Comparison of ENCODE assay signal across 8 cellular contexts in genomic region chr17:4555863-4556646, GRCh38. TPM values are rescaled to one million over a fixed set of nuclear protein-coding genes. Genes with fewer than 3 reads are reported as not detected.
A peak's percentile ranks its signal among the peaks of the same experiment; 100 is the strongest.
DNase-seq lines count a peak whose midpoint lies in the region; ATAC-seq, FAIRE-seq and TF ChIP-seq lines count a peak whose summit lies in the region.

No MANE protein-coding gene starts in this region.

- H3K27ac ChIP-seq in HCT116 (ENCODE audit: low read depth, low read length) = peak overlapping the region; percentile 71
- H3K27ac ChIP-seq in right cardiac atrium (ENCODE audit: low read length) = peak overlapping the region; percentile 71
- H3K27ac ChIP-seq in small intestine (ENCODE audit: low read depth in 1 of 2, low read length in 1 of 2) = peak overlapping the region; percentile 76 to 85

- no peak overlapping the region for H2AFZ ChIP-seq in HCT116 (ENCODE audit: low read depth, low read length, poor library complexity, severe bottlenecking)

- intact Hi-C loops in HCT116 (cut with micrococcal nuclease) = no loop called here
- intact Hi-C loops in right cardiac atrium (cut with DNase I) = loop anchor here in 1 of 4 donors (5.0 kb wide), 1 partner anchor 134 kb away; no protein-coding TSS in a partner anchor

- H3K4me2 ChIP-seq in HCT116 (ENCODE audit: low read length) = peak overlapping the region; percentile 92

- no peaks in the 10 kb centered on the region for H3K9me2 ChIP-seq in HCT116 (ENCODE audit: insufficient read depth)

- DNase-seq in HCT116 (ENCODE audit: low read depth, low spot score) (no peak), right cardiac atrium (peak in 2 of 3 donors; percentile 31 to 42), small intestine (no peak), NOMO-1 (lab: John Stamatoyannopoulos, UW; ENCODE audit: unreplicated experiment in 2 of 2) (no peak), SHP77 treated with DMSO at 0.1 percent for 48 hours (lab: John Stamatoyannopoulos, UW) (no peak)

- no peak for TF ChIP-seq CTCF in HCT116 (IDR thresholded peaks at IDR 0.05 in 2 of 3, conservative IDR thresholded peaks at IDR 0.05 in 1 of 3; ENCODE audit: borderline replicate concordance in 1 of 3, insufficient read depth in 1 of 3, low read depth in 2 of 3, low read length in 2 of 3)
- no peak for TF ChIP-seq CTCF in WI38 (IDR thresholded peaks at IDR 0.05; ENCODE audit: low read depth, low read length)

- no peak for ATAC-seq in HCT116
- no peak for ATAC-seq in right cardiac atrium
- no peak for ATAC-seq in GM18517 (IDR thresholded peaks at IDR 0.05; ENCODE audit: unreplicated experiment)
- ATAC-seq in GM21786 (IDR thresholded peaks at IDR 0.05; ENCODE audit: unreplicated experiment) = no peak

- peak overlapping the region; percentile 96 for H3K9ac ChIP-seq in HCT116 (ENCODE audit: low read length)

- H3K4me1 ChIP-seq in HCT116 (ENCODE audit: control insufficient read depth in 1 of 2, insufficient read depth in 2 of 2, low read length in 2 of 2) = peaks cover 6 to 20% of the 10 kb centered on the region in 2 experiments; a peak in 3 of 4 replicates
- H3K4me1 ChIP-seq in right cardiac atrium (ENCODE audit: control insufficient read depth, insufficient read depth, low read length) = peaks cover 4% of the 10 kb centered on the region
- peaks cover 5 to 11% of the 10 kb centered on the region in 2 donors for H3K4me1 ChIP-seq in small intestine (ENCODE audit: control insufficient read depth in 2 of 2, insufficient read depth in 1 of 2, low read depth in 1 of 2, low read length in 1 of 2)

- FAIRE-seq in small intestine (lab: Jason Lieb, UNC) = no peak

- H3K9me3 ChIP-seq in HCT116 (ENCODE audit: control insufficient read depth in 1 of 2, insufficient read depth in 1 of 2, low read depth in 1 of 2, low read length in 2 of 2) (no peaks in the 10 kb centered on the region), right cardiac atrium (ENCODE audit: control insufficient read depth, low read length) (no peaks in the 10 kb centered on the region), small intestine (ENCODE audit: control insufficient read depth, low read depth) (no peaks in the 10 kb centered on the region)

- no peak for TF ChIP-seq POLR2A in HCT116 (IDR thresholded peaks at IDR 0.05; ENCODE audit: borderline replicate concordance, extremely low read depth, insufficient read depth, insufficient read length)

- CTCF ChIA-PET in HCT116 (lab: Charles Lee) = interaction anchor here (1.0 to 1.5 kb wide), 4 partner anchors 9 to 134 kb away, joined by 3 to 16 read pairs (median 6); no protein-coding TSS in a partner anchor

- H4K20me1 ChIP-seq in HCT116 (ENCODE audit: insufficient read depth) = no peaks in the 10 kb centered on the region

- 59% methylated on average over 15 of the region's 15 CpGs for WGBS in right cardiac atrium
- WGBS in small intestine, 3 donors = 56 to 62% (median 58%) methylated on average over 15 of the region's 15 CpGs

- H3K36me3 ChIP-seq in HCT116 (ENCODE audit: control insufficient read depth in 1 of 2, insufficient read depth in 2 of 2, low read length in 2 of 2) (peaks cover 13 to 34% of the 10 kb centered on the region in 2 experiments), small intestine (ENCODE audit: control insufficient read depth in 2 of 2, insufficient read depth in 2 of 2, low read length in 2 of 2) (peaks cover 4 to 17% of the 10 kb centered on the region in 2 donors)

- H3K79me2 ChIP-seq in HCT116 (ENCODE audit: insufficient read depth, low read length) = peaks cover 46% of the 10 kb centered on the region

- no peak for TF ChIP-seq RAD21 in HCT116 (IDR thresholded peaks at IDR 0.05; ENCODE audit: low read depth)

- POLR2A ChIA-PET in HCT116 (lab: Charles Lee) = interaction anchor here (0.9 to 1.5 kb wide), 3 partner anchors 11 to 135 kb away, joined by 3 to 4 read pairs (median 3); no protein-coding TSS in a partner anchor

- RAD21 ChIA-PET in HCT116 (lab: Charles Lee; ENCODE audit: low non-redundant PET in 1 of 2, low total read pairs in 2 of 2, uncharacterized antibody in 2 of 2, unreplicated experiment in 2 of 2) = no interaction called here

- H3K4me3 ChIP-seq in HCT116 (replicated peaks in 1 of 2; ENCODE audit: low read depth in 1 of 2, low read length in 2 of 2) (peak overlapping the region; percentile 99 to 100), WI38 (ENCODE audit: low read depth, low read length) (peak overlapping the region; percentile 91), right cardiac atrium (ENCODE audit: low read length) (peak overlapping the region; percentile 86), small intestine (ENCODE audit: low read depth in 1 of 2, low read length in 2 of 2) (peak overlapping the region in 1 of 2 donors; percentile 68)

- H3K27me3 ChIP-seq in HCT116 (ENCODE audit: insufficient read depth, low read length) = no peaks in the 10 kb centered on the region
- H3K27me3 ChIP-seq in right cardiac atrium (ENCODE audit: control insufficient read depth, insufficient read depth) = no peaks in the 10 kb centered on the region
- no peaks in the 10 kb centered on the region for H3K27me3 ChIP-seq in small intestine (ENCODE audit: control insufficient read depth in 2 of 2, insufficient read depth in 2 of 2, low read length in 2 of 2)

- TSS peak; percentile 97 for BruUV-seq in HCT116 (replicated peaks; lab: Mats Ljungman, UMichigan)

TF ChIP-seq in HCT116, 20 proteins besides CTCF, POLR2A, EP300 and RAD21:
- TF ChIP-seq EGR1 (IDR thresholded peaks at IDR 0.05; ENCODE audit: low read depth) (no peak), ZBTB33 (IDR thresholded peaks at IDR 0.05; ENCODE audit: extremely low read depth, insufficient replicate concordance, low read length) (no peak), ZNF274 (IDR thresholded peaks at IDR 0.05; ENCODE audit: low read depth, low read length) (no peak), SP1 (IDR thresholded peaks at IDR 0.05; ENCODE audit: low read depth) (no peak)
TF ChIP-seq in HCT116: peak in this region for 0.

RNA-seq across cellular contexts. Expression of gene MYBBP1A, which starts 0.9 kb away (rescaled TPM):
- 130 TPM for total RNA-seq in HCT116 (2021; ENCODE audit: unreplicated experiment)
- polyA plus RNA-seq in HCT116 (2012) = 64.6 and 68.0 TPM in 2 replicates
- total RNA-seq in right cardiac atrium = 10 to 100 TPM; 18.4 to 28.5 (median 23.1) TPM
- 15.9 TPM for polyA plus RNA-seq in right cardiac atrium
- polyA plus RNA-seq in small intestine = 10 to 100 TPM; 15.0 to 34.0 (median 16.2) TPM

RNA-seq across cellular contexts. Expression of gene GGT6, which starts 4.3 kb away (rescaled TPM):
- 0.10 TPM for total RNA-seq in HCT116 (2021; ENCODE audit: unreplicated experiment)
- polyA plus RNA-seq in HCT116 (2012) = 0.03 TPM in 1 of 2 replicates, not detected in the other
- not detected for total RNA-seq in right cardiac atrium
- not detected for polyA plus RNA-seq in right cardiac atrium
- 10 to 100 TPM; 17.6 to 63.9 (median 25.3) TPM for polyA plus RNA-seq in small intestine

RNA-seq across cellular contexts. Expression of gene SMTNL2, which starts 28.3 kb away (rescaled TPM):
- total RNA-seq in HCT116 (2021; ENCODE audit: unreplicated experiment) = 2.3 TPM
- polyA plus RNA-seq in HCT116 (2012) = 1.2 and 1.7 TPM in 2 replicates
- 10 to 100 TPM; 10.7 to 20.8 (median 14.2) TPM for total RNA-seq in right cardiac atrium
- 5.8 TPM for polyA plus RNA-seq in right cardiac atrium
- 1 to 10 TPM in 1 of 3 donors, not detected in 2; 1.5 TPM for polyA plus RNA-seq in small intestine

RNA-seq across cellular contexts. Expression of gene SPNS2, which starts 57.4 kb away (rescaled TPM):
- total RNA-seq in HCT116 (2021; ENCODE audit: unreplicated experiment) (1.6 TPM), right cardiac atrium (10 to 100 TPM in 2 of 4 donors, 1 to 10 TPM in 2; 9.6 to 12.7 (median 10.3) TPM)
- 4.5 and 5.8 TPM in 2 replicates for polyA plus RNA-seq in HCT116 (2012)
- polyA plus RNA-seq in right cardiac atrium (16.2 TPM), small intestine (10 to 100 TPM in 2 of 3 donors, 1 to 10 TPM in 1; 6.3 to 37.3 (median 34.6) TPM)

Comparison
In these comparisons a context has a peak if more than half of its experiments do, and no peak if none do; other contexts are left out.
1. DNase-seq: peak in right cardiac atrium (2 of 3); none in HCT116 (single experiment), small intestine (single experiment), NOMO-1 (0 of 2) and SHP77 treated with DMSO at 0.1 percent for 48 hours (single experiment).
2. Peak in every context shown above with its lines, with median percentiles within 50 percentile points of each other: H3K27ac ChIP-seq.